9 cellular contexts compared by ENCODE assay signal in genomic region chr5:34914671-34915138, GRCh38. TPM values are rescaled to one million over a fixed set of nuclear protein-coding genes. Genes with fewer than 3 reads are reported as not detected.
DNase-seq lines count a peak whose midpoint lies in the region; ATAC-seq and TF ChIP-seq lines count a peak whose summit lies in the region.
"Had no signal": no experiment of that assay in that cellular context is flagged by ENCODE, and none has a peak within 500 bp of the region (broad histone marks: within the 10 kb centered on the region; RNA-seq: fewer than 3 reads in every experiment).

No MANE protein-coding gene starts in this region.

- H3K36me3 ChIP-seq in adrenal gland (replicated peaks in 1 of 2) = peaks cover 0 to 25% of the 10 kb centered on the region in 2 donors
- peaks cover 63% of the 10 kb centered on the region for H3K36me3 ChIP-seq in iPS-20b (ENCODE audit: insufficient read depth, low read depth, low read length)

- peak overlapping the region; percentile 96 for H3K4me3 ChIP-seq in HFF-Myc (replicated peaks; ENCODE audit: low read depth, low read length)
- peak overlapping the region; percentile 99 for H3K4me3 ChIP-seq in NB4 (ENCODE audit: low read depth, low read length)
- peak overlapping the region; percentile 1 to 98 (median 85) for H3K4me3 ChIP-seq in adrenal gland
- H3K4me3 ChIP-seq in iPS-20b (ENCODE audit: low read length) = peak overlapping the region; percentile 96

- no peaks in the 10 kb centered on the region for H3K9me3 Mint-ChIP-seq in stimulated activated memory B cell treated with anti-CD40 and anti-IgM and Interleukin-4, amounts not matched to agents 10 μg/mL and 1 μg/mL and 100 μg/mL, for 72 hours
- H3K9me3 Mint-ChIP-seq: effector memory CD8-positive, alpha-beta T cell had no signal

- H3K9me3 ChIP-seq in adrenal gland (replicated peaks in 1 of 3) = no peaks in the 10 kb centered on the region
- H3K9me3 ChIP-seq in iPS-20b (ENCODE audit: insufficient read depth, low read depth, low read length) = no peaks in the 10 kb centered on the region

- H3K4me1 ChIP-seq in adrenal gland (replicated peaks in 1 of 2) (peaks cover 22 to 35% of the 10 kb centered on the region in 2 donors), iPS-20b (ENCODE audit: insufficient read depth, low read length) (peaks cover 9% of the 10 kb centered on the region)

- TF ChIP-seq POLR2A in NB4 (IDR thresholded peaks at IDR 0.05; ENCODE audit: extremely low read depth, insufficient read length) (no peak), adrenal gland (IDR thresholded peaks at IDR 0.05) (peak; percentile 21 to 38)

- TF ChIP-seq CTCF in HFF-Myc (IDR thresholded peaks at IDR 0.05; ENCODE audit: low read depth, low read length, missing control alignments) (no peak), NB4 (IDR thresholded peaks at IDR 0.05; ENCODE audit: low read depth, low read length) (no peak), adrenal gland (IDR thresholded peaks at IDR 0.05) (peak in 1 of 6 experiments; percentile 3)

- intact Hi-C loops in adrenal gland (cut with DNase I) = no loop called here

- peak overlapping the region; percentile 74 to 96 (median 92) for H3K27ac ChIP-seq in adrenal gland
- H3K27ac ChIP-seq in iPS-20b (ENCODE audit: low read length) = peak overlapping the region; percentile 68

- 1 to 4% (median 2%) methylated on average over 16 to 20 of the region's 20 CpGs for WGBS in adrenal gland, 4 donors

- H3K27me3 ChIP-seq in adrenal gland = no peaks in the 10 kb centered on the region
- H3K27me3 ChIP-seq in iPS-20b (ENCODE audit: insufficient read depth, low read length) = no peaks in the 10 kb centered on the region

- peaks cover 28% of the 10 kb centered on the region for H3K4me1 Mint-ChIP-seq in stimulated activated memory B cell treated with anti-CD40 and anti-IgM and Interleukin-4, amounts not matched to agents 10 μg/mL and 1 μg/mL and 100 μg/mL, for 72 hours

- peak; percentile 2 for ATAC-seq in stimulated activated memory B cell treated with anti-CD40 and anti-IgM and Interleukin-4, amounts not matched to agents 10 μg/mL and 1 μg/mL and 100 μg/mL, for 72 hours

- no peak overlapping the region for H3K27ac Mint-ChIP-seq in stimulated activated memory B cell treated with anti-CD40 and anti-IgM and Interleukin-4, amounts not matched to agents 10 μg/mL and 1 μg/mL and 100 μg/mL, for 72 hours
- H3K27ac Mint-ChIP-seq: effector memory CD8-positive, alpha-beta T cell had no signal

- H3K36me3 Mint-ChIP-seq in stimulated activated memory B cell treated with anti-CD40 and anti-IgM and Interleukin-4, amounts not matched to agents 10 μg/mL and 1 μg/mL and 100 μg/mL, for 72 hours = peaks cover 25% of the 10 kb centered on the region

- DNase-seq in NCI-H748 (lab: John Stamatoyannopoulos, UW; ENCODE audit: unreplicated experiment) (peak; percentile 86), NCI-H748 treated with DMSO at 0.1 percent for 48 hours (lab: John Stamatoyannopoulos, UW) (no peak), HFF-Myc (ENCODE audit: extremely low read depth, low read depth) (no peak), NB4 (ENCODE audit: low read depth) (peak; percentile 53), adrenal gland (peak; percentile 52 to 80 (median 68)), SHP77 (lab: John Stamatoyannopoulos, UW) (no peak)

- H3K27me3 Mint-ChIP-seq in stimulated activated memory B cell treated with anti-CD40 and anti-IgM and Interleukin-4, amounts not matched to agents 10 μg/mL and 1 μg/mL and 100 μg/mL, for 72 hours = no peaks in the 10 kb centered on the region
- H3K27me3 Mint-ChIP-seq: effector memory CD8-positive, alpha-beta T cell had no signal

- peak overlapping the region; percentile 100 for H3K9ac ChIP-seq in iPS-20b (ENCODE audit: low read depth, low read length)

- no peak overlapping the region for H3K4me3 Mint-ChIP-seq in stimulated activated memory B cell treated with anti-CD40 and anti-IgM and Interleukin-4, amounts not matched to agents 10 μg/mL and 1 μg/mL and 100 μg/mL, for 72 hours
- H3K4me3 Mint-ChIP-seq: effector memory CD8-positive, alpha-beta T cell had no signal

RNA-seq across cellular contexts. Expression of gene RAD1, which starts 0.6 kb away (rescaled TPM):
- 10 to 100 TPM; 10.5 to 38.6 (median 24.5) TPM for total RNA-seq in adrenal gland
- polyA plus RNA-seq in adrenal gland = 10 to 100 TPM; 12.1 to 42.2 (median 16.4) TPM

RNA-seq across cellular contexts. Expression of gene BRIX1, which starts 0.8 kb away (rescaled TPM):
- total RNA-seq in adrenal gland = 10 to 100 TPM; 10.6 to 37.6 (median 20.1) TPM
- polyA plus RNA-seq in adrenal gland = 10 to 100 TPM; 14.9 to 55.3 (median 20.0) TPM

RNA-seq across cellular contexts. Expression of gene DNAJC21, which starts 14.7 kb away (rescaled TPM):
- 10 to 100 TPM; 12.8 to 36.6 (median 30.3) TPM for total RNA-seq in adrenal gland
- 10 to 100 TPM; 15.4 to 52.9 (median 21.6) TPM for polyA plus RNA-seq in adrenal gland

Comparison
In these comparisons a context has a peak if more than half of its experiments do, and no peak if none do; other contexts are left out.
1. DNase-seq: peak in NCI-H748 (single experiment), NB4 (single experiment) and adrenal gland (7 of 7); none in NCI-H748 treated with DMSO at 0.1 percent for 48 hours (single experiment), HFF-Myc (single experiment) and SHP77 (0 of 2).
2. Peak in every context shown above with its lines, with median percentiles within 50 percentile points of each other: H3K4me3 ChIP-seq.